ENCODE assay signal across 26 cellular contexts in the genomic region with DNA sequence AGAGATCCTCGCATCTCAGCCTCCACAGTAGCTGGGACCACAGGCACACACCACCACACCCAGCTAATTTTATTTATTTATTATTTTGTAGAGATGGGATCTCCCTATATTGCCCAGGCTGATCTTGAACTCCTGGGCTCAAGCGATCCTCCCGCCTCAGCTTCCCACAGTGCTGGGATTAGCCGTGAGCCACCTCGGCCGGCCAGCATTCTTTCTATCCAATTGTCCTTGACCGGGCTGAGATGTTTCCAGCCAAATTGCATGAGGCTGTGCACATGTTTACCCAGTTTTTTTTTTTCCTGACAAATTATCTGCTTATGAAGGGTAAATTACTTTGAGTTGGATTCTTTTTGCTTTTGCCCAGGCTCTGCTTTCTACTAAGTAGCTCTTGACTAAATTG. TPM values are rescaled to one million over a fixed set of nuclear protein-coding genes. Genes with fewer than 3 reads are reported as not detected.
"Had no signal": no experiment of that assay in that cellular context is flagged by ENCODE, and none has a peak within 500 bp of the region (broad histone marks: within the 10 kb centered on the region; RNA-seq: fewer than 3 reads in every experiment).

No MANE protein-coding gene starts in this region.

- H3K9me3 ChIP-seq: colonic mucosa, pancreas, psoas muscle had no signal

- H3K4me3 ChIP-seq: colonic mucosa, esophagus squamous epithelium, gastroesophageal sphincter, pancreas, psoas muscle, right atrium auricular region had no signal

- H3K27me3 ChIP-seq: colonic mucosa, neutrophil, pancreas, right atrium auricular region had no signal

- H3K9me3 Mint-ChIP-seq: activated naive CD4-positive, alpha-beta T cell treated with anti-CD3 and anti-CD28 coated beads, Interleukin-2, amount 50 U/mL, for 24 hours had no signal

- H3K4me3 Mint-ChIP-seq: activated CD8-positive, alpha-beta T cell treated with anti-CD3 and anti-CD28 coated beads, Interleukin-2, amount 10 ng/mL, durations not matched to agents 7 days and 5 days; activated naive CD4-positive, alpha-beta T cell treated with anti-CD3 and anti-CD28 coated beads, Interleukin-2, amount 50 U/mL, for 24 hours; endodermal cell; nephron; stimulated activated naive CD8-positive, alpha-beta T cell treated with anti-CD3 and anti-CD28 coated beads, Interleukin-15, Interleukin-2, amounts not matched to agents 100 ng/mL and 50 ng/mL, for 24 hours had no signal

- H3K36me3 ChIP-seq: colonic mucosa, esophagus squamous epithelium, gastroesophageal sphincter, neutrophil, pancreas, right atrium auricular region had no signal

- H3K27ac Mint-ChIP-seq: activated CD8-positive, alpha-beta T cell treated with anti-CD3 and anti-CD28 coated beads, Interleukin-2, amount 10 ng/mL, durations not matched to agents 7 days and 5 days; activated naive CD4-positive, alpha-beta T cell treated with anti-CD3 and anti-CD28 coated beads, Interleukin-2, amount 50 U/mL, for 24 hours; endodermal cell; nephron; stimulated activated naive CD8-positive, alpha-beta T cell treated with anti-CD3 and anti-CD28 coated beads, Interleukin-15, Interleukin-2, amounts not matched to agents 100 ng/mL and 50 ng/mL, for 24 hours had no signal

- H3K4me1 ChIP-seq: colonic mucosa, pancreas, psoas muscle, right atrium auricular region had no signal

- FAIRE-seq: astrocyte, islet of Langerhans, pancreas had no signal

- H3K27ac ChIP-seq: colonic mucosa, neutrophil, pancreas, psoas muscle had no signal

- DNase-seq: activated CD4-positive, alpha-beta T cell treated with anti-CD3 and anti-CD28 coated beads for 1 hour; activated CD4-positive, alpha-beta T cell treated with anti-CD3 and anti-CD28 coated beads, Interleukin-2, amount 50 U/mL, for 1 hour; activated CD8-positive, alpha-beta T cell treated with anti-CD3 and anti-CD28 coated beads, Interleukin-2, amount 10 ng/mL, durations not matched to agents 7 days and 5 days; activated gamma-delta T cell treated with Interleukin-2 at 50 U/mL for 16 hours; activated T-cell treated with anti-CD3 and anti-CD28 coated beads, Interleukin-2, amount 50 U/mL, for 1 hour; colonic mucosa; endodermal cell; esophagus squamous epithelium; head of caudate nucleus; left cardiac atrium; mesenchymal stem cell; psoas muscle; stimulated activated CD4-positive, alpha-beta T cell treated with anti-CD3 and anti-CD28 coated beads, Interleukin-1b, Interleukin-23, amount 100 ng/mL, for 48 hours; substantia nigra; T-helper 1 cell; trophoblast cell had no signal

- ATAC-seq: activated CD8-positive, alpha-beta T cell treated with anti-CD3 and anti-CD28 coated beads, Interleukin-2, amount 10 ng/mL, durations not matched to agents 7 days and 5 days; gastroesophageal sphincter; left cardiac atrium; pancreas; psoas muscle had no signal

- H3K4me1 Mint-ChIP-seq: activated naive CD4-positive, alpha-beta T cell treated with anti-CD3 and anti-CD28 coated beads, Interleukin-2, amount 50 U/mL, for 24 hours; endodermal cell; nephron had no signal

RNA-seq across cellular contexts. Expression of gene UNC13A, which starts 28.2 kb away (rescaled TPM):
- total RNA-seq: skeletal muscle tissue had no signal
